In genomic region chr1:245598524-245599310, GRCh38 we compare ENCODE assay signal across 21 cellular contexts.
A peak's percentile ranks its signal among the peaks of the same experiment; 100 is the strongest.
DNase-seq lines count a peak whose midpoint lies in the region; ATAC-seq and TF ChIP-seq lines count a peak whose summit lies in the region.
"Had no signal": no experiment of that assay in that cellular context is flagged by ENCODE, and none has a peak within 500 bp of the region (broad histone marks: within the 10 kb centered on the region; RNA-seq: fewer than 3 reads in every experiment).

No MANE protein-coding gene starts in this region.

- H3K4me3 ChIP-seq in right cardiac atrium (ENCODE audit: low read length): no peak overlapping the region
- no peak overlapping the region for H3K4me3 ChIP-seq in skeletal muscle satellite cell (ENCODE audit: low read length)
- no peak overlapping the region for H3K4me3 ChIP-seq in tibial artery
- H3K4me3 ChIP-seq: BLaER1 treated with 17β-estradiol and CSF1 and Interleukin-3, amounts not matched to agents 10 nM and 100 nM; gastrocnemius medialis; prostate gland; transverse colon had no signal

- H3K9me3 Mint-ChIP-seq in brain: peaks cover 18 to 40% (median 28%) of the 10 kb centered on the region in 5 experiments
- no peaks in the 10 kb centered on the region for H3K9me3 Mint-ChIP-seq in natural killer cell treated with Interleukin-12 subunit alpha and Interleukin-12 subunit beta and Interleukin-15 and Interleukin-18, amount 100 ng/mL, for 72 hours
- H3K9me3 Mint-ChIP-seq: activated naive CD8-positive, alpha-beta T cell treated with anti-CD3 and anti-CD28 coated beads, Interleukin-2, amount 50 U/mL, for 24 hours had no signal

- H3K36me3 Mint-ChIP-seq in brain: peaks cover 22% of the 10 kb centered on the region
- H3K36me3 Mint-ChIP-seq in natural killer cell treated with Interleukin-12 subunit alpha and Interleukin-12 subunit beta and Interleukin-15 and Interleukin-18, amount 100 ng/mL, for 72 hours: no peaks in the 10 kb centered on the region
- H3K36me3 Mint-ChIP-seq: naive thymus-derived CD4-positive, alpha-beta T cell; stimulated activated naive B cell treated with anti-CD40 and anti-IgM and Interleukin-4, amounts not matched to agents 10 μg/mL and 1 μg/mL and 100 μg/mL, for 72 hours had no signal

- peak overlapping the region; percentile 12 for H3K27ac ChIP-seq in right cardiac atrium (ENCODE audit: low read length)
- no peak overlapping the region for H3K27ac ChIP-seq in tibial artery
- H3K27ac ChIP-seq: 22Rv1; BLaER1 treated with 17β-estradiol and CSF1 and Interleukin-3, amounts not matched to agents 10 nM and 100 nM; gastrocnemius medialis; prostate gland had no signal

- H3K27ac Mint-ChIP-seq in brain: peak overlapping the region; percentile 81 to 96 (median 84)
- no peak overlapping the region for H3K27ac Mint-ChIP-seq in natural killer cell treated with Interleukin-12 subunit alpha and Interleukin-12 subunit beta and Interleukin-15 and Interleukin-18, amount 100 ng/mL, for 72 hours
- H3K27ac Mint-ChIP-seq: activated B cell treated with CpG ODN at 0.5 μM for 24 hours; activated naive CD8-positive, alpha-beta T cell treated with anti-CD3 and anti-CD28 coated beads, Interleukin-2, amount 50 U/mL, for 24 hours; naive thymus-derived CD4-positive, alpha-beta T cell; stimulated activated naive B cell treated with anti-CD40 and anti-IgM and Interleukin-4, amounts not matched to agents 10 μg/mL and 1 μg/mL and 100 μg/mL, for 72 hours had no signal

- H3K36me3 ChIP-seq in skeletal muscle satellite cell (ENCODE audit: insufficient read depth, low read length) (no peaks in the 10 kb centered on the region), tibial artery (no peaks in the 10 kb centered on the region)
- H3K36me3 ChIP-seq: BLaER1 treated with 17β-estradiol and CSF1 and Interleukin-3, amounts not matched to agents 10 nM and 100 nM; gastrocnemius medialis; prostate gland; transverse colon had no signal

- H3K4me1 ChIP-seq in right cardiac atrium (ENCODE audit: control insufficient read depth, insufficient read depth, low read length) (no peaks in the 10 kb centered on the region), skeletal muscle satellite cell (ENCODE audit: control insufficient read depth, insufficient read depth, low read length) (no peaks in the 10 kb centered on the region), tibial artery (no peaks in the 10 kb centered on the region)
- H3K4me1 ChIP-seq: BLaER1 treated with 17β-estradiol and CSF1 and Interleukin-3, amounts not matched to agents 10 nM and 100 nM; gastrocnemius medialis; prostate gland; transverse colon had no signal

- no peaks in the 10 kb centered on the region for H3K27me3 Mint-ChIP-seq in brain
- H3K27me3 Mint-ChIP-seq in natural killer cell treated with Interleukin-12 subunit alpha and Interleukin-12 subunit beta and Interleukin-15 and Interleukin-18, amount 100 ng/mL, for 72 hours: peaks cover 5 to 16% of the 10 kb centered on the region in 2 donors
- H3K27me3 Mint-ChIP-seq: activated B cell treated with CpG ODN at 0.5 μM for 24 hours; activated naive CD8-positive, alpha-beta T cell treated with anti-CD3 and anti-CD28 coated beads, Interleukin-2, amount 50 U/mL, for 24 hours had no signal

- peak overlapping the region; percentile 33 for H3K4me2 ChIP-seq in skeletal muscle satellite cell (ENCODE audit: low read length)

- TF ChIP-seq CTCF in brain (conservative IDR thresholded peaks at IDR 0.05) (no peak), tibial artery (IDR thresholded peaks at IDR 0.05) (no peak)

- H3K4me1 Mint-ChIP-seq in brain: peaks cover 26% of the 10 kb centered on the region
- H3K4me1 Mint-ChIP-seq in natural killer cell treated with Interleukin-12 subunit alpha and Interleukin-12 subunit beta and Interleukin-15 and Interleukin-18, amount 100 ng/mL, for 72 hours (ENCODE audit: low read depth in 2 of 2): no peaks in the 10 kb centered on the region
- H3K4me1 Mint-ChIP-seq: activated B cell treated with CpG ODN at 0.5 μM for 24 hours; activated naive CD8-positive, alpha-beta T cell treated with anti-CD3 and anti-CD28 coated beads, Interleukin-2, amount 50 U/mL, for 24 hours; naive thymus-derived CD4-positive, alpha-beta T cell; stimulated activated naive B cell treated with anti-CD40 and anti-IgM and Interleukin-4, amounts not matched to agents 10 μg/mL and 1 μg/mL and 100 μg/mL, for 72 hours had no signal

- H3K9me3 ChIP-seq in right cardiac atrium (ENCODE audit: control insufficient read depth, low read length) (no peaks in the 10 kb centered on the region), skeletal muscle satellite cell (replicated peaks; ENCODE audit: low read length) (no peaks in the 10 kb centered on the region), tibial artery (no peaks in the 10 kb centered on the region)
- H3K9me3 ChIP-seq: gastrocnemius medialis, prostate gland, transverse colon had no signal

- ATAC-seq in right cardiac atrium: peak; percentile 86 to 87
- ATAC-seq in natural killer cell treated with Interleukin-12 subunit alpha and Interleukin-12 subunit beta and Interleukin-15 and Interleukin-18, amount 100 ng/mL, for 72 hours: no peak
- ATAC-seq: activated naive CD8-positive, alpha-beta T cell treated with anti-CD3 and anti-CD28 coated beads, Interleukin-2, amount 50 U/mL, for 24 hours; HCT116; naive thymus-derived CD4-positive, alpha-beta T cell; stimulated activated naive B cell treated with anti-CD40 and anti-IgM and Interleukin-4, amounts not matched to agents 10 μg/mL and 1 μg/mL and 100 μg/mL, for 72 hours had no signal

- intact Hi-C loops in right cardiac atrium (cut with DNase I) (no loop called here), tibial artery (cut with DNase I; ENCODE audit: low total_unique reads) (no loop called here)

- peak overlapping the region in 1 of 5 experiments; percentile 68 for H3K4me3 Mint-ChIP-seq in brain
- H3K4me3 Mint-ChIP-seq in natural killer cell treated with Interleukin-12 subunit alpha and Interleukin-12 subunit beta and Interleukin-15 and Interleukin-18, amount 100 ng/mL, for 72 hours: no peak overlapping the region
- H3K4me3 Mint-ChIP-seq: activated B cell treated with CpG ODN at 0.5 μM for 24 hours; activated naive CD8-positive, alpha-beta T cell treated with anti-CD3 and anti-CD28 coated beads, Interleukin-2, amount 50 U/mL, for 24 hours; naive thymus-derived CD4-positive, alpha-beta T cell; stimulated activated naive B cell treated with anti-CD40 and anti-IgM and Interleukin-4, amounts not matched to agents 10 μg/mL and 1 μg/mL and 100 μg/mL, for 72 hours had no signal

- H3K9ac ChIP-seq in skeletal muscle satellite cell (ENCODE audit: low read depth, low read length): no peak overlapping the region
- H3K9ac ChIP-seq: BLaER1 treated with 17β-estradiol and CSF1 and Interleukin-3, amounts not matched to agents 10 nM and 100 nM had no signal

- peak; percentile 29 for DNase-seq in DMS79 treated with DMSO at 0.1 percent for 48 hours (lab: John Stamatoyannopoulos, UW)
- no peak for DNase-seq in DMS79 (lab: John Stamatoyannopoulos, UW)
- peak; percentile 51 to 79 (median 76) for DNase-seq in right cardiac atrium
- no peak for DNase-seq in NCI-H1048 (lab: John Stamatoyannopoulos, UW)
- DNase-seq in natural killer cell treated with Interleukin-12 subunit alpha and Interleukin-12 subunit beta and Interleukin-15 and Interleukin-18, amount 100 ng/mL, for 72 hours (ENCODE audit: low spot score): no peak
- no peak for DNase-seq in tibial artery
- DNase-seq: activated B cell treated with CpG ODN at 0.5 μM for 24 hours; activated CD8-positive, alpha-beta memory T cell treated with anti-CD3 and anti-CD28 coated beads for 24 hours; activated naive CD8-positive, alpha-beta T cell treated with anti-CD3 and anti-CD28 coated beads, Interleukin-2, amount 50 U/mL, for 24 hours; naive thymus-derived CD4-positive, alpha-beta T cell; NCI-H1436; NCI-H2227 treated with DMSO at 0.1 percent for 48 hours; stimulated activated naive B cell treated with anti-CD40 and anti-IgM and Interleukin-4, amounts not matched to agents 10 μg/mL and 1 μg/mL and 100 μg/mL, for 72 hours; transverse colon had no signal

- 38% methylated on average over 18 of the region's 18 CpGs for WGBS in right cardiac atrium

- H3K27me3 ChIP-seq in right cardiac atrium (ENCODE audit: control insufficient read depth, insufficient read depth): no peaks in the 10 kb centered on the region
- H3K27me3 ChIP-seq in skeletal muscle satellite cell (ENCODE audit: control insufficient read depth, insufficient read depth, low read length): peaks cover 9% of the 10 kb centered on the region
- H3K27me3 ChIP-seq in tibial artery: no peaks in the 10 kb centered on the region
- H3K27me3 ChIP-seq: BLaER1 treated with 17β-estradiol and CSF1 and Interleukin-3, amounts not matched to agents 10 nM and 100 nM; gastrocnemius medialis; transverse colon had no signal

Comparison
In these comparisons a context has a peak if more than half of its experiments do, and no peak if none do; other contexts are left out.
1. DNase-seq: peak in DMS79 treated with DMSO at 0.1 percent for 48 hours (single experiment) and right cardiac atrium (3 of 3); none in DMS79 (single experiment), NCI-H1048 (single experiment), natural killer cell treated with Interleukin-12 subunit alpha and Interleukin-12 subunit beta and Interleukin-15 and Interleukin-18, amount 100 ng/mL, for 72 hours (single experiment) and tibial artery (0 of 2).
2. H3K27ac Mint-ChIP-seq: peak in brain (5 of 5); none in natural killer cell treated with Interleukin-12 subunit alpha and Interleukin-12 subunit beta and Interleukin-15 and Interleukin-18, amount 100 ng/mL, for 72 hours (0 of 2).
3. ATAC-seq: peak in right cardiac atrium (2 of 2); none in natural killer cell treated with Interleukin-12 subunit alpha and Interleukin-12 subunit beta and Interleukin-15 and Interleukin-18, amount 100 ng/mL, for 72 hours (0 of 2).